Comparison of ENCODE assay signal across 28 cellular contexts in genomic region chr5:8238080-8238479, GRCh38.
"Had no signal": no experiment of that assay in that cellular context is flagged by ENCODE, and none has a peak within 500 bp of the region (broad histone marks: within the 10 kb centered on the region; RNA-seq: fewer than 3 reads in every experiment).

No MANE protein-coding gene starts in this region.

- ATAC-seq: naive thymus-derived CD8-positive, alpha-beta T cell; natural killer cell treated with Interleukin-12 subunit alpha and Interleukin-12 subunit beta and Interleukin-15 and Interleukin-18, amount 100 ng/mL, for 72 hours; pancreas; psoas muscle; right cardiac atrium; sciatic nerve; stimulated activated effector memory CD8-positive, alpha-beta T cell treated with anti-CD3 and anti-CD28 coated beads, Interleukin-12 subunit alpha, Interleukin-12 subunit beta, amount 100 ng/mL, for 72 hours; stimulated activated naive B cell treated with anti-CD40 and anti-IgM and Interleukin-4, amounts not matched to agents 10 μg/mL and 1 μg/mL and 100 μg/mL, for 72 hours had no signal

- FAIRE-seq: pancreas, urothelium cell line had no signal

- H3K9me3 ChIP-seq: neutrophil, pancreas, psoas muscle, stomach, thoracic aorta, thyroid gland, tibial nerve, upper lobe of left lung, vagina had no signal

- H3K4me2 ChIP-seq: smooth muscle cell had no signal

- DNase-seq: naive thymus-derived CD8-positive, alpha-beta T cell; nephron progenitor cell; nucleus accumbens; pancreas; posterior cingulate gyrus; psoas muscle; right cardiac atrium; spleen; stimulated activated CD4-positive, alpha-beta T cell treated with anti-CD3 and anti-CD28 coated beads, Interleukin-12 subunit alpha, Interleukin-12 subunit beta, amount 100 ng/mL, for 4 hours; stimulated activated CD4-positive, alpha-beta T cell treated with anti-CD3 and anti-CD28 coated beads, Interleukin-1b, Interleukin-23, amount 100 ng/mL, for 48 hours; stimulated activated CD4-positive, alpha-beta T cell treated with anti-CD3 and anti-CD28 coated beads, Interleukin-2, amount 100 ng/mL, for 48 hours; stimulated activated CD4-positive, alpha-beta T cell treated with anti-CD3 and anti-CD28 coated beads, Interleukin-4, amount 100 ng/mL, for 24 hours; stimulated activated naive B cell treated with anti-CD40 and anti-IgM and Interleukin-4, amounts not matched to agents 10 μg/mL and 1 μg/mL and 100 μg/mL, for 72 hours; stimulated activated naive CD4-positive, alpha-beta T cell treated with Interleukin-2 at 50 U/mL for 16 hours; stomach; thyroid gland; trophoblast cell; upper lobe of left lung had no signal

- H3K27me3 ChIP-seq: neutrophil, pancreas, spleen, stomach, thyroid gland, tibial nerve, upper lobe of left lung, vagina had no signal

- H3K36me3 ChIP-seq: neutrophil, pancreas, spleen, stomach, thoracic aorta, thyroid gland, tibial nerve, upper lobe of left lung, vagina had no signal

- H3K27ac ChIP-seq: neutrophil, pancreas, psoas muscle, skin epidermis, spleen, stomach, thoracic aorta, thyroid gland, tibial nerve, upper lobe of left lung, vagina had no signal

- H3K4me3 ChIP-seq: pancreas, psoas muscle, skin epidermis, smooth muscle cell, spleen, stomach, thoracic aorta, thyroid gland, tibial nerve, upper lobe of left lung, vagina had no signal

- H3K4me1 ChIP-seq: pancreas, psoas muscle, spleen, stomach, thyroid gland, tibial nerve, upper lobe of left lung, vagina had no signal
